Comparison of ENCODE assay signal across 10 cellular contexts in genomic region chr21:46455575-46456385, GRCh38. TPM values are rescaled to one million over a fixed set of nuclear protein-coding genes. Genes with fewer than 3 reads are reported as not detected.
DNase-seq lines count a peak whose midpoint lies in the region; ATAC-seq and TF ChIP-seq lines count a peak whose summit lies in the region.
"Had no signal": no experiment of that assay in that cellular context is flagged by ENCODE, and none has a peak within 500 bp of the region (broad histone marks: within the 10 kb centered on the region; RNA-seq: fewer than 3 reads in every experiment).

No MANE protein-coding gene starts in this region.

- peak overlapping the region; percentile 90 for H3K4me3 Mint-ChIP-seq in CD4-positive, alpha-beta T cell
- peak overlapping the region in 3 of 10 donors; percentile 89 to 94 (median 91) for H3K4me3 Mint-ChIP-seq in naive thymus-derived CD8-positive, alpha-beta T cell

- no peaks in the 10 kb centered on the region for H3K9me3 Mint-ChIP-seq in CD4-positive, alpha-beta T cell
- no peaks in the 10 kb centered on the region for H3K9me3 Mint-ChIP-seq in naive thymus-derived CD8-positive, alpha-beta T cell

- no peaks in the 10 kb centered on the region for H3K27me3 Mint-ChIP-seq in CD4-positive, alpha-beta T cell
- no peaks in the 10 kb centered on the region for H3K27me3 Mint-ChIP-seq in naive thymus-derived CD8-positive, alpha-beta T cell

- peaks cover 28% of the 10 kb centered on the region for H3K36me3 Mint-ChIP-seq in CD4-positive, alpha-beta T cell (ENCODE audit: low read depth)
- peaks cover 0 to 19% (median 0%) of the 10 kb centered on the region in 3 donors for H3K36me3 Mint-ChIP-seq in naive thymus-derived CD8-positive, alpha-beta T cell

- H3K4me1 ChIP-seq in ovary (ENCODE audit: insufficient read depth), result peaks cover 11% of the 10 kb centered on the region

- 54 to 57% (median 57%) methylated on average over 10 of the region's 10 CpGs for WGBS in ovary, 3 donors

- peak overlapping the region; percentile 90 for H3K27ac Mint-ChIP-seq in CD4-positive, alpha-beta T cell
- peak overlapping the region in 8 of 10 donors; percentile 21 to 94 (median 71) for H3K27ac Mint-ChIP-seq in naive thymus-derived CD8-positive, alpha-beta T cell

- ATAC-seq in CD4-positive, alpha-beta T cell (ENCODE audit: poor library complexity), result no peak
- ATAC-seq in naive thymus-derived CD8-positive, alpha-beta T cell, result no peak
- ATAC-seq in HG02798 (IDR thresholded peaks at IDR 0.05; ENCODE audit: poor library complexity, unreplicated experiment), result no peak
- ATAC-seq: left lobe of liver had no signal

- peaks cover 46% of the 10 kb centered on the region for H3K4me1 Mint-ChIP-seq in CD4-positive, alpha-beta T cell (ENCODE audit: low read depth)
- peaks cover 14 to 66% (median 41%) of the 10 kb centered on the region in 4 donors for H3K4me1 Mint-ChIP-seq in naive thymus-derived CD8-positive, alpha-beta T cell

- H3K36me3 ChIP-seq in ovary, result no peaks in the 10 kb centered on the region

- no peak for TF ChIP-seq CTCF in CD4-positive, alpha-beta T cell (IDR thresholded peaks at IDR 0.05)
- TF ChIP-seq CTCF in ovary (IDR thresholded peaks at IDR 0.05), result no peak

- POLR2A ChIA-PET in CD4-positive, alpha-beta T cell (lab: Charles Lee), result no interaction called here
- POLR2A ChIA-PET in naive thymus-derived CD8-positive, alpha-beta T cell (lab: Charles Lee), result interaction anchor here (0.6 to 4.5 kb wide), 3 partner anchors 30 to 179 kb away, joined by 3 to 28 read pairs (median 3); partner anchors contain the start of gene PRMT2

- CTCF ChIA-PET in CD4-positive, alpha-beta T cell (lab: Charles Lee), result no interaction called here

- H3K27me3 ChIP-seq in CD4-positive, alpha-beta T cell (ENCODE audit: control insufficient read depth, insufficient read depth, low read length), result no peaks in the 10 kb centered on the region
- H3K27me3 ChIP-seq in ovary, result no peaks in the 10 kb centered on the region

- TF ChIP-seq POLR2A in ovary (IDR thresholded peaks at IDR 0.05), result no peak

- no peak for DNase-seq in CD4-positive, alpha-beta T cell
- DNase-seq in OCI-M1 (lab: John Stamatoyannopoulos, UW), result peak; percentile 86
- peak; percentile 95 to 98 for DNase-seq in dermis microvascular lymphatic vessel endothelial cell (ENCODE audit: low read depth in 2 of 2)
- DNase-seq in naive thymus-derived CD8-positive, alpha-beta T cell, result no peak
- DNase-seq in T-helper 2 cell, result no peak
- DNase-seq in stimulated activated naive CD4-positive, alpha-beta T cell treated with Interleukin-2 at 50 U/mL for 16 hours (lab: John Stamatoyannopoulos, UW), result no peak
- no peak for DNase-seq in ovary
- DNase-seq: NCI-H524 had no signal

- intact Hi-C loops in CD4-positive, alpha-beta T cell (cut with DNase I, micrococcal nuclease), result loop anchor here in 1 of 2 experiments (5.0 kb wide), 1 partner anchor 97 kb away; no protein-coding TSS in a partner anchor
- intact Hi-C loops in ovary (cut with DNase I), result no loop called here

- H3K4me3 ChIP-seq in ovary, result no peak overlapping the region

- TF ChIP-seq EP300 in ovary (IDR thresholded peaks at IDR 0.05), result no peak

- H3K9me3 ChIP-seq in CD4-positive, alpha-beta T cell (ENCODE audit: control insufficient read depth, low read length), result no peaks in the 10 kb centered on the region
- H3K9me3 ChIP-seq in ovary, result no peaks in the 10 kb centered on the region

- no peak overlapping the region for H3K27ac ChIP-seq in CD4-positive, alpha-beta T cell (ENCODE audit: low read depth, low read length)
- no peak overlapping the region for H3K27ac ChIP-seq in ovary

RNA-seq across cellular contexts. Expression of gene DIP2A, which starts 2.9 kb away (rescaled TPM):
- 10 to 100 TPM; 61.2 to 66.1 TPM for total RNA-seq in CD4-positive, alpha-beta T cell
- 19.0 and 27.8 TPM in 2 replicates for total RNA-seq in dermis microvascular lymphatic vessel endothelial cell
- total RNA-seq in naive thymus-derived CD8-positive, alpha-beta T cell, result 100 to 1,000 TPM; 158 to 163 TPM
- polyA plus RNA-seq in naive thymus-derived CD8-positive, alpha-beta T cell, result 10 to 100 TPM; 26.8 to 33.6 (median 28.6) TPM
- 10 to 100 TPM; 27.0 to 40.3 (median 36.2) TPM for total RNA-seq in ovary
- polyA plus RNA-seq in ovary, result 10 to 100 TPM; 20.5 to 21.3 TPM

Comparison
In these comparisons a context has a peak if more than half of its experiments do, and no peak if none do; other contexts are left out.
1. DNase-seq: peak in OCI-M1 (single experiment) and dermis microvascular lymphatic vessel endothelial cell (2 of 2); none in CD4-positive, alpha-beta T cell (0 of 10), naive thymus-derived CD8-positive, alpha-beta T cell (0 of 10), T-helper 2 cell (0 of 5), stimulated activated naive CD4-positive, alpha-beta T cell treated with Interleukin-2 at 50 U/mL for 16 hours (single experiment) and ovary (0 of 5).